2 cellular contexts compared by ENCODE assay signal in genomic region chr12:113923251-113923650, GRCh38.
TF ChIP-seq lines count a peak whose summit lies in the region.

No MANE protein-coding gene starts in this region.

TF ChIP-seq in K562, 482 proteins besides CTCF, POLR2A, EP300 and RAD21 (continued from another document):
- TF ChIP-seq NCOA4 (IDR thresholded peaks at IDR 0.05; ENCODE audit: partially characterized antibody) = no peak
- TF ChIP-seq FOXK1 (CRISPR knock-in tag; IDR thresholded peaks at IDR 0.05; ENCODE audit: borderline replicate concordance) = no peak
- TF ChIP-seq TARDBP (IDR thresholded peaks at IDR 0.05) = no peak

TF ChIP-seq in HEK293T, 16 proteins besides CTCF, POLR2A, EP300 and RAD21 (continued from another document):
- no peak for TF ChIP-seq ZNF384 (IDR thresholded peaks at IDR 0.05)
